Comparison of ENCODE assay signal across 16 cellular contexts in the genomic region with DNA sequence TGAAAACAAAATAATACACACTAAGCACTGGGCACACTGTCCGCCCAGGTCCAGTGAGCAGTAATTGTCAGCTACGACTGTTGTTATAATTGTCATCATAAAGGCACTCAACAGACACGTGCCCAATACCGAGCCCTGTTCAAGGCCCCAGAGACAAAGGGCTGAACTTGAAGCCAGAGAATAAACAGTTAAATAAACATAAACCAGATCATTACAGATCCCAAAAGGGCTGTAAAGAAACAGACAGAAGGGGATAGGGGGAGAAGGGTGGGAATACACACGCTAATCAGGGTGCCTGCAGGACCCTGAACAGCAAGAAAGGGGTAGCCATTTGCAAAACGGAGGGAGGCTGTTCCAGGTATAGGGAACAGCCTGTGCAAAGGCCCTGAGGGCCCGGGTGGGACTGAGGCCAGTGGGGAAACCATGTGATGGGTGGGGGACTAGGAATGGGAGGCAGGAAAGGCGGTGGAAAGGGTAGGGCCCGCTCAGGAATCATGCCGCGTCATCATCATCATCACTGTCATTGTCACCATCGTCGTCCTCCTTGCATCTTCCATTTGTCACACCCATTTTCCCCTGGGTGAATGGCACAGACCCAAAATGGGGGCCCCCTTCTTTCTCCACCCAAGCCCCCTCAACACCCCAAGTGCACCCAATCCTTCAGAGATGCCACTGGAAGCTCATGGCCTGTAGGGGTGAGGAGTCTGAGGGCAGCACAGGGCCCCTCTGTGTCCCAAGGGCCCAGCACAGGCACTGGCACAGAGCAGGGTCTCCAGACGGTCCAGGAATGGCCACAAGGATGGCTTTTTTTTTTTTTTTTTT. TPM values are rescaled to one million over a fixed set of nuclear protein-coding genes. Genes with fewer than 3 reads are reported as not detected.
DNase-seq lines count a peak whose midpoint lies in the region; ATAC-seq and TF ChIP-seq lines count a peak whose summit lies in the region.
"Had no signal": no experiment of that assay in that cellular context is flagged by ENCODE, and none has a peak within 500 bp of the region (broad histone marks: within the 10 kb centered on the region; RNA-seq: fewer than 3 reads in every experiment).

No MANE protein-coding gene starts in this region.

- H3K4me1 ChIP-seq in heart right ventricle: peaks cover 26 to 87% (median 70%) of the 10 kb centered on the region in 9 donors
- peaks cover 73% of the 10 kb centered on the region for H3K4me1 ChIP-seq in mesenchymal stem cell (ENCODE audit: control insufficient read depth, insufficient read depth, low read depth, low read length)
- H3K4me1 ChIP-seq in vagina: peaks cover 89% of the 10 kb centered on the region

- no peak overlapping the region for H3K4ac ChIP-seq in mesenchymal stem cell (ENCODE audit: low read depth in 1 of 2, low read length in 2 of 2)

- H3K27me3 ChIP-seq in heart right ventricle (no peaks in the 10 kb centered on the region), mesenchymal stem cell (ENCODE audit: control insufficient read depth in 1 of 2, insufficient read depth in 1 of 2, low read length in 2 of 2) (no peaks in the 10 kb centered on the region), vagina (no peaks in the 10 kb centered on the region)

- no peaks in the 10 kb centered on the region for H3K9me3 Mint-ChIP-seq in central memory CD8-positive, alpha-beta T cell
- H3K9me3 Mint-ChIP-seq: activated B cell treated with CpG ODN at 0.5 μM for 24 hours had no signal

- peak overlapping the region in 1 of 2 experiments; percentile 49 for H3K18ac ChIP-seq in mesenchymal stem cell (ENCODE audit: low read depth in 1 of 2, low read length in 2 of 2)

- no peak overlapping the region for H4K8ac ChIP-seq in mesenchymal stem cell (ENCODE audit: low read length)

- H3K27me3 Mint-ChIP-seq in central memory CD8-positive, alpha-beta T cell: no peaks in the 10 kb centered on the region
- H3K27me3 Mint-ChIP-seq: activated B cell treated with CpG ODN at 0.5 μM for 24 hours had no signal

- H4K91ac ChIP-seq in mesenchymal stem cell (ENCODE audit: low read length): peak overlapping the region; percentile 70

- peak overlapping the region; percentile 51 for H2AK5ac ChIP-seq in mesenchymal stem cell (ENCODE audit: low read length, severe bottlenecking)

- no peak overlapping the region for H3K23ac ChIP-seq in mesenchymal stem cell (ENCODE audit: low read length in 2 of 2)

- TF ChIP-seq POLR2A in vagina (IDR thresholded peaks at IDR 0.05): no peak
- no peak for TF ChIP-seq POLR2A in lower leg skin (IDR thresholded peaks at IDR 0.05)

- H2BK120ac ChIP-seq in mesenchymal stem cell (ENCODE audit: low read depth, low read length): no peak overlapping the region

- no peak overlapping the region for H3K4me3 ChIP-seq in heart right ventricle
- H3K4me3 ChIP-seq in mesenchymal stem cell (ENCODE audit: insufficient read depth in 1 of 2, low read depth in 1 of 2, low read length in 2 of 2): no peak overlapping the region
- no peak overlapping the region for H3K4me3 ChIP-seq in vagina
- no peak overlapping the region for H3K4me3 ChIP-seq in lower leg skin (ENCODE audit: low read depth, poor library complexity, severe bottlenecking)

- 66 to 84% methylated on average over 14 of the region's 14 CpGs for WGBS in heart right ventricle, 2 donors
- 87% methylated on average over 11 of the region's 14 CpGs for WGBS in mesenchymal stem cell
- 78 to 83% methylated on average over 14 of the region's 14 CpGs for WGBS in lower leg skin, 2 donors

- peak overlapping the region; percentile 70 for H3K27ac Mint-ChIP-seq in central memory CD8-positive, alpha-beta T cell (ENCODE audit: low read depth)
- H3K27ac Mint-ChIP-seq: activated B cell treated with CpG ODN at 0.5 μM for 24 hours had no signal

- H3K4me1 Mint-ChIP-seq in central memory CD8-positive, alpha-beta T cell: peaks cover 51% of the 10 kb centered on the region

- TF ChIP-seq CTCF in heart right ventricle (IDR thresholded peaks at IDR 0.05) (no peak), vagina (IDR thresholded peaks at IDR 0.05) (no peak), lower leg skin (IDR thresholded peaks at IDR 0.05) (no peak)

- H3K36me3 Mint-ChIP-seq in central memory CD8-positive, alpha-beta T cell (ENCODE audit: insufficient read depth): peaks cover 15% of the 10 kb centered on the region

- ATAC-seq in heart right ventricle: peak in 1 of 8 donors; percentile 31
- no peak for ATAC-seq in Right ventricle myocardium inferior
- no peak for ATAC-seq in central memory CD8-positive, alpha-beta T cell (replicated peaks; ENCODE audit: extremely low read depth, poor library complexity, severe bottlenecking)
- no peak for ATAC-seq in HG02642 (IDR thresholded peaks at IDR 0.05; ENCODE audit: poor library complexity, unreplicated experiment)

- no peak overlapping the region for H3K4me3 Mint-ChIP-seq in central memory CD8-positive, alpha-beta T cell
- H3K4me3 Mint-ChIP-seq: activated B cell treated with CpG ODN at 0.5 μM for 24 hours had no signal

- no peaks in the 10 kb centered on the region for H3K9me3 ChIP-seq in heart right ventricle
- no peaks in the 10 kb centered on the region for H3K9me3 ChIP-seq in mesenchymal stem cell (ENCODE audit: control insufficient read depth, low read length)
- H3K9me3 ChIP-seq in vagina: no peaks in the 10 kb centered on the region

- H2BK5ac ChIP-seq in mesenchymal stem cell (ENCODE audit: low read depth, low read length, poor library complexity, severe bottlenecking): no peak overlapping the region

- intact Hi-C loops in heart right ventricle (cut with DNase I) (no loop called here), Right ventricle myocardium inferior (cut with DNase I) (no loop called here), vagina (cut with DNase I) (no loop called here), lower leg skin (cut with DNase I; ENCODE audit: low total_unique reads) (no loop called here)

- no peak overlapping the region for H2BK15ac ChIP-seq in mesenchymal stem cell (ENCODE audit: low read depth, poor library complexity, severe bottlenecking)

- H3K27ac ChIP-seq in heart right ventricle (peak overlapping the region in 9 of 10 donors; percentile 35 to 96 (median 85)), mesenchymal stem cell (ENCODE audit: low read length, poor library complexity, severe bottlenecking) (no peak overlapping the region), vagina (peak overlapping the region; percentile 86)

- DNase-seq in heart right ventricle (no peak), Right ventricle myocardium inferior (ENCODE audit: missing footprints) (no peak), mesenchymal stem cell (no peak), vagina (ENCODE audit: extremely low spot score in 2 of 2) (no peak), lower leg skin (ENCODE audit: low spot score in 2 of 2) (no peak), NCI-H1694 (lab: John Stamatoyannopoulos, UW) (no peak)
- no peak for DNase-seq in central memory CD8-positive, alpha-beta T cell (ENCODE audit: low spot score in 2 of 2)
- DNase-seq: activated B cell treated with CpG ODN at 0.5 μM for 24 hours; KBM-7; NCI-H146; NCI-H774; stimulated activated CD4-positive, alpha-beta T cell treated with anti-CD3 and anti-CD28 coated beads, Interleukin-12 subunit alpha, Interleukin-12 subunit beta, amount 100 ng/mL, for 4 hours had no signal

- no peak overlapping the region for H2AFZ ChIP-seq in mesenchymal stem cell (ENCODE audit: low read depth, low read length)

- H2BK12ac ChIP-seq in mesenchymal stem cell (ENCODE audit: low read length in 2 of 2): no peak overlapping the region

- H3K4me2 ChIP-seq in mesenchymal stem cell (ENCODE audit: low read length, poor library complexity, severe bottlenecking): no peak overlapping the region

- H3K36me3 ChIP-seq in heart right ventricle: peaks cover 0 to 19% (median 0%) of the 10 kb centered on the region in 9 donors
- peaks cover 31 to 32% of the 10 kb centered on the region in 2 experiments for H3K36me3 ChIP-seq in mesenchymal stem cell (ENCODE audit: control insufficient read depth in 1 of 2, insufficient read depth in 2 of 2, low read depth in 1 of 2, low read length in 2 of 2)
- peaks cover 0 to 15% of the 10 kb centered on the region in 2 donors for H3K36me3 ChIP-seq in vagina

- H3K14ac ChIP-seq in mesenchymal stem cell (ENCODE audit: low read length in 2 of 2): no peak overlapping the region

- no peak overlapping the region for H3K9ac ChIP-seq in mesenchymal stem cell (ENCODE audit: low read length)

- H3K79me1 ChIP-seq in mesenchymal stem cell (replicated peaks; ENCODE audit: low read length, poor library complexity, severe bottlenecking): peaks cover 2% of the 10 kb centered on the region

RNA-seq across cellular contexts. Expression of a gene that starts 6.3 kb away (rescaled TPM):
- total RNA-seq in heart right ventricle (10 to 100 TPM; 12.7 to 35.7 (median 24.8) TPM), Right ventricle myocardium inferior (32.7 TPM), vagina (125 TPM), lower leg skin (10 to 100 TPM; 42.2 to 47.8 (median 44.2) TPM)
- 10 to 100 TPM; 40.8 to 76.3 TPM for polyA plus RNA-seq in heart right ventricle
- polyA plus RNA-seq in mesenchymal stem cell (2013, experiment 1 of 2): 78.8 TPM
- 76.6 TPM for polyA plus RNA-seq in mesenchymal stem cell (2013, experiment 2 of 2)

RNA-seq across cellular contexts. Expression of a gene that starts 19.6 kb away (rescaled TPM):
- total RNA-seq in heart right ventricle (not detected), Right ventricle myocardium inferior (not detected), vagina (not detected), lower leg skin (not detected)
- polyA plus RNA-seq in heart right ventricle: not detected
- not detected for polyA plus RNA-seq in mesenchymal stem cell (2013, experiment 1 of 2)
- polyA plus RNA-seq in mesenchymal stem cell (2013, experiment 2 of 2): not detected
- total RNA-seq: activated B cell treated with CpG ODN at 0.5 μM for 24 hours, esophagus mucosa, SK-MEL-5 had no signal
- polyA plus RNA-seq: neural cell had no signal
